Comparison of ENCODE assay signal across 8 cellular contexts in genomic region chr3:130594726-130595125, GRCh38.
DNase-seq lines count a peak whose midpoint lies in the region; ATAC-seq, FAIRE-seq and TF ChIP-seq lines count a peak whose summit lies in the region.
"Not testable (repeated sequence)": the region's sequence is repeated elsewhere in the genome, so short reads cannot be mapped to it uniquely, and the experiment has no call there.

No MANE protein-coding gene starts in this region.

- not testable (repeated sequence) for H3K36me3 Mint-ChIP-seq in activated T-helper 17 cell treated with anti-CD3 and anti-CD28 coated beads, Interleukin-2, amount 50 U/mL, for 72 hours (ENCODE audit: low read depth); stimulated activated naive B cell treated with anti-CD40 and anti-IgM and Interleukin-4, amounts not matched to agents 10 μg/mL and 1 μg/mL and 100 μg/mL, for 72 hours

- H3K9me3 ChIP-seq in GM12878 (replicated peaks; ENCODE audit: control insufficient read depth, insufficient read depth, low read length) = not testable (repeated sequence)

- not testable (repeated sequence) for H3K27ac Mint-ChIP-seq in activated T-helper 17 cell treated with anti-CD3 and anti-CD28 coated beads, Interleukin-2, amount 50 U/mL, for 72 hours; stimulated activated naive B cell treated with anti-CD40 and anti-IgM and Interleukin-4, amounts not matched to agents 10 μg/mL and 1 μg/mL and 100 μg/mL, for 72 hours

- WGBS in GM12878 (ENCODE audit: insufficient coverage, insufficient replicate concordance, low lambda C conversion rate, missing lambda C conversion rate) = 0% methylated on average over 1 of the region's 1 CpG

- in situ Hi-C loops in GM12878 (cut with MboI) = not testable (repeated sequence)

- intact Hi-C loops in GM12878 (cut with micrococcal nuclease; ENCODE audit: unreplicated experiment) = not testable (repeated sequence)

- peaks cover 34% of the 10 kb centered on the region for H3K27me3 Mint-ChIP-seq in activated T-helper 17 cell treated with anti-CD3 and anti-CD28 coated beads, Interleukin-2, amount 50 U/mL, for 72 hours
- H3K27me3 Mint-ChIP-seq in stimulated activated naive B cell treated with anti-CD40 and anti-IgM and Interleukin-4, amounts not matched to agents 10 μg/mL and 1 μg/mL and 100 μg/mL, for 72 hours = peaks cover 3 to 13% of the 10 kb centered on the region in 2 donors

- not testable (repeated sequence) for H3K4me2 ChIP-seq in GM12878 (ENCODE audit: control insufficient read depth, insufficient read depth)

- TF ChIP-seq EP300 in GM12878 (IDR thresholded peaks at IDR 0.05; ENCODE audit: borderline replicate concordance in 1 of 2, control insufficient read depth in 1 of 2, low read depth in 2 of 2, low read length in 2 of 2) = not testable (repeated sequence)

- not testable (repeated sequence) for TF ChIP-seq RAD21 in GM12878 (IDR thresholded peaks at IDR 0.05; ENCODE audit: insufficient read depth, low read depth, low read length)

- SMC1A ChIA-PET in GM12878 (lab: Charles Lee; ENCODE audit: uncharacterized antibody, unreplicated experiment) = interaction anchor here (0.9 kb wide), 1 partner anchor 12 kb away, joined by 3 read pairs; no protein-coding TSS in a partner anchor

- FAIRE-seq in RCC 7860 (lab: Jason Lieb, UNC); GM12878 (lab: Jason Lieb, UNC): not testable (repeated sequence)

- not testable (repeated sequence) for TF ChIP-seq CTCF in GM12878 (IDR thresholded peaks at IDR 0.05 in 2 of 3, conservative IDR thresholded peaks at IDR 0.05 in 1 of 3; ENCODE audit: control insufficient read depth in 2 of 3, extremely low read depth in 1 of 3, insufficient read depth in 1 of 3, low read depth in 3 of 3, low read length in 3 of 3); fibroblast of pulmonary artery (IDR thresholded peaks at IDR 0.05; ENCODE audit: low read length, missing control alignments)

- H3K4me3 Mint-ChIP-seq in activated T-helper 17 cell treated with anti-CD3 and anti-CD28 coated beads, Interleukin-2, amount 50 U/mL, for 72 hours; stimulated activated naive B cell treated with anti-CD40 and anti-IgM and Interleukin-4, amounts not matched to agents 10 μg/mL and 1 μg/mL and 100 μg/mL, for 72 hours: not testable (repeated sequence)

- not testable (repeated sequence) for H3K9ac ChIP-seq in GM12878 (ENCODE audit: control insufficient read depth, insufficient read depth, low read length)

- H3K27me3 ChIP-seq in GM12878 (replicated peaks in 1 of 2; ENCODE audit: control insufficient read depth in 2 of 2, insufficient read depth in 2 of 2, low read length in 1 of 2) = not testable (repeated sequence)

- H3K36me3 ChIP-seq in GM12878 (ENCODE audit: control insufficient read depth in 2 of 2, insufficient read depth in 2 of 2, low read length in 1 of 2) = not testable (repeated sequence)

- H3K9me3 Mint-ChIP-seq in activated T-helper 17 cell treated with anti-CD3 and anti-CD28 coated beads, Interleukin-2, amount 50 U/mL, for 72 hours; stimulated activated naive B cell treated with anti-CD40 and anti-IgM and Interleukin-4, amounts not matched to agents 10 μg/mL and 1 μg/mL and 100 μg/mL, for 72 hours: not testable (repeated sequence)

- BruUV-seq in GM12878 (replicated peaks; lab: Mats Ljungman, UMichigan) = not testable (repeated sequence)

- H3K4me1 Mint-ChIP-seq in activated T-helper 17 cell treated with anti-CD3 and anti-CD28 coated beads, Interleukin-2, amount 50 U/mL, for 72 hours; stimulated activated naive B cell treated with anti-CD40 and anti-IgM and Interleukin-4, amounts not matched to agents 10 μg/mL and 1 μg/mL and 100 μg/mL, for 72 hours: not testable (repeated sequence)

- not testable (repeated sequence) for TF ChIP-seq POLR2A in GM12878 (IDR thresholded peaks at IDR 0.05; ENCODE audit: low read depth, low read length)

- not testable (repeated sequence) for H4K20me1 ChIP-seq in GM12878 (ENCODE audit: control insufficient read depth, insufficient read depth)

- POLR2A ChIA-PET in GM12878 (lab: Charles Lee) = not testable (repeated sequence)

- DNase-seq in AG20443 (ENCODE audit: low spot score) (peak; percentile 27), RCC 7860 (ENCODE audit: low spot score) (peak; percentile 57), fibroblast of pulmonary artery (ENCODE audit: low read depth) (peak; percentile 74), myocyte (ENCODE audit: low read depth) (peak; percentile 74)
- not testable (repeated sequence) for DNase-seq in GM12878 (ENCODE audit: low read depth, low spot score)
- peak; percentile 1 for DNase-seq in stimulated activated naive B cell treated with anti-CD40 and anti-IgM and Interleukin-4, amounts not matched to agents 10 μg/mL and 1 μg/mL and 100 μg/mL, for 72 hours

- not testable (repeated sequence) for H3K79me2 ChIP-seq in GM12878 (ENCODE audit: control insufficient read depth, insufficient read depth, low read length)

- CTCF ChIA-PET in GM12878 (lab: Yijun Ruan, JAX) = not testable (repeated sequence)

- H3K4me1 ChIP-seq in GM12878 (ENCODE audit: control insufficient read depth, insufficient read depth, low read length) = not testable (repeated sequence)

- H2AFZ ChIP-seq in GM12878 (ENCODE audit: control insufficient read depth, low read depth, low read length) = not testable (repeated sequence)

- not testable (repeated sequence) for H3K4me3 ChIP-seq in GM12878; fibroblast of pulmonary artery (replicated peaks; ENCODE audit: low read depth, low read length)

- peak; percentile 55 for ATAC-seq in HG03432 (IDR thresholded peaks at IDR 0.05; ENCODE audit: unreplicated experiment)
- ATAC-seq in activated T-helper 17 cell treated with anti-CD3 and anti-CD28 coated beads, Interleukin-2, amount 50 U/mL, for 72 hours (replicated peaks) = peak; percentile 72
- peak; percentile 69 for ATAC-seq in GM12878
- ATAC-seq in stimulated activated naive B cell treated with anti-CD40 and anti-IgM and Interleukin-4, amounts not matched to agents 10 μg/mL and 1 μg/mL and 100 μg/mL, for 72 hours (replicated peaks) = peak; percentile 46 to 82

- not testable (repeated sequence) for H3K27ac ChIP-seq in GM12878 (ENCODE audit: control insufficient read depth, insufficient read depth)

- RAD21 ChIA-PET in GM12878 (lab: Charles Lee; ENCODE audit: unreplicated experiment) = not testable (repeated sequence)

TF ChIP-seq in GM12878, 131 proteins besides CTCF, POLR2A, EP300 and RAD21:
- TF ChIP-seq MEF2B (IDR thresholded peaks at IDR 0.05; ENCODE audit: partially characterized antibody, poor library complexity, severe bottlenecking) (peak; percentile 89), RELB (IDR thresholded peaks at IDR 0.05; ENCODE audit: low read depth) (peak; percentile 42; the same call in 1 of the 2 replicates), ZBTB40 (IDR thresholded peaks at IDR 0.05; ENCODE audit: borderline replicate concordance) (peak; percentile 43; the same call in 1 of the 2 replicates), IKZF2 (IDR thresholded peaks at IDR 0.05) (0 out of 4 replicates have a peak, but pooled peaks have one; percentile 10 to 24), MTA2 (IDR thresholded peaks at IDR 0.05; ENCODE audit: low read depth) (peak; percentile 59; the same call in 1 of the 2 replicates), RUNX3 (IDR thresholded peaks at IDR 0.05; ENCODE audit: low read length) (peak; percentile 10; the same call in 1 of the 2 replicates)
TF ChIP-seq in GM12878: peak in this region for 6; not testable (repeated sequence) for 125.
